In the genomic region with DNA sequence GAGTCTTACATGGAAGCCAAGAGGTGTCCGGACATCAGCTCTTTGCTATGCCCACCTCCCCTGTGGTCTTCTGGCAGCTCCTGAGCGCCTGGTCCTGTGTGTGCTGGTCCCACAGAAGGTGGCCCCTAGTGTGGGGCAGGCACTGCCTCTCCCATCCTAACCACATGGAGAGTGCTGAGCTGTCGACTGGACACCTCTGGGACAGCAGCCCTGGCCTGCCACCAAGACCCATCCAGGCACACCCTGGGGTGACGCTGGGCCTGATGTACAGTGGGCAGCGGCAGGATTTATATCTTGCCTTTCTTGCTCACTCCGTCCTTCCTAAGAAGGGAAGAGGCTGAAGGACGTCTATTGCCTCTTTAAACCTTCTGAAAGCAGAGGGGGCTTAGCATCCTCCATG, we compare ENCODE assay signal across 25 cellular contexts.
"Had no signal": no experiment of that assay in that cellular context is flagged by ENCODE, and none has a peak within 500 bp of the region (broad histone marks: within the 10 kb centered on the region; RNA-seq: fewer than 3 reads in every experiment).

No MANE protein-coding gene starts in this region.

- H2AFZ ChIP-seq: hepatocyte, neural progenitor cell had no signal

- H3K4me2 ChIP-seq: hepatocyte, neural progenitor cell, smooth muscle cell had no signal

- H3K27ac ChIP-seq: heart right ventricle, hepatocyte, neural progenitor cell, ovary, right atrium auricular region, tibial nerve, uterus had no signal

- H3K27ac Mint-ChIP-seq: mesothelial cell of epicardium; naive B cell; natural killer cell; nephron progenitor cell; progenitor cell of endocrine pancreas; stimulated activated naive B cell treated with anti-CD40 and anti-IgM and Interleukin-4, amounts not matched to agents 10 μg/mL and 1 μg/mL and 100 μg/mL, for 72 hours; stimulated activated naive CD8-positive, alpha-beta T cell treated with anti-CD3 and anti-CD28 coated beads, Interleukin-15, Interleukin-2, amounts not matched to agents 100 ng/mL and 50 ng/mL, for 24 hours; type B pancreatic cell had no signal

- H3K36me3 ChIP-seq: neural progenitor cell, ovary, uterus had no signal

- ATAC-seq: left lobe of liver; natural killer cell; stimulated activated naive B cell treated with anti-CD40 and anti-IgM and Interleukin-4, amounts not matched to agents 10 μg/mL and 1 μg/mL and 100 μg/mL, for 72 hours had no signal

- DNase-seq: heart right ventricle; islet precursor cell; mesendoderm; naive B cell; natural killer cell; nephron progenitor cell; ovary; stimulated activated CD4-positive, alpha-beta T cell treated with anti-CD3 and anti-CD28 coated beads, Interleukin-1b, Interleukin-23, amount 100 ng/mL, for 48 hours; stimulated activated CD4-positive, alpha-beta T cell treated with anti-CD3 and anti-CD28 coated beads, Interleukin-2, amount 100 ng/mL, for 48 hours; stimulated activated CD4-positive, alpha-beta T cell treated with anti-CD3 and anti-CD28 coated beads, Interleukin-4, amount 100 ng/mL, for 4 hours; stimulated activated CD8-positive, alpha-beta memory T cell treated with anti-CD3 and anti-CD28 coated beads, Interleukin-4, amount 100 ng/mL, for 48 hours; stimulated activated naive B cell treated with anti-CD40 and anti-IgM and Interleukin-4, amounts not matched to agents 10 μg/mL and 1 μg/mL and 100 μg/mL, for 72 hours; substantia nigra; uterus had no signal

- H3K36me3 Mint-ChIP-seq: mesothelial cell of epicardium; naive B cell; natural killer cell; stimulated activated naive B cell treated with anti-CD40 and anti-IgM and Interleukin-4, amounts not matched to agents 10 μg/mL and 1 μg/mL and 100 μg/mL, for 72 hours had no signal

- H3K4me3 ChIP-seq: heart right ventricle, hepatocyte, lung, neural progenitor cell, ovary, right atrium auricular region, smooth muscle cell, tibial nerve, uterus had no signal

- H3K79me2 ChIP-seq: hepatocyte had no signal

- H3K9me3 Mint-ChIP-seq: mesothelial cell of epicardium; naive B cell; natural killer cell; nephron progenitor cell; neural progenitor cell; stimulated activated naive B cell treated with anti-CD40 and anti-IgM and Interleukin-4, amounts not matched to agents 10 μg/mL and 1 μg/mL and 100 μg/mL, for 72 hours; stimulated activated naive CD8-positive, alpha-beta T cell treated with anti-CD3 and anti-CD28 coated beads, Interleukin-15, Interleukin-2, amounts not matched to agents 100 ng/mL and 50 ng/mL, for 24 hours had no signal

- H3K4me1 Mint-ChIP-seq: naive B cell, natural killer cell had no signal

- H3K27me3 ChIP-seq: heart right ventricle, hepatocyte, neural progenitor cell, ovary, right atrium auricular region, tibial nerve, uterus had no signal

- H3K4me1 ChIP-seq: uterus had no signal

- H3K9ac ChIP-seq: neural progenitor cell had no signal

- H3K9me3 ChIP-seq: heart right ventricle, ovary, right atrium auricular region, tibial nerve, uterus had no signal

- H3K4me3 Mint-ChIP-seq: mesothelial cell of epicardium; naive B cell; natural killer cell; nephron progenitor cell; neural progenitor cell; stimulated activated naive B cell treated with anti-CD40 and anti-IgM and Interleukin-4, amounts not matched to agents 10 μg/mL and 1 μg/mL and 100 μg/mL, for 72 hours; stimulated activated naive CD8-positive, alpha-beta T cell treated with anti-CD3 and anti-CD28 coated beads, Interleukin-15, Interleukin-2, amounts not matched to agents 100 ng/mL and 50 ng/mL, for 24 hours; type B pancreatic cell had no signal
